ENCODE assay signal across 21 cellular contexts in the genomic region with DNA sequence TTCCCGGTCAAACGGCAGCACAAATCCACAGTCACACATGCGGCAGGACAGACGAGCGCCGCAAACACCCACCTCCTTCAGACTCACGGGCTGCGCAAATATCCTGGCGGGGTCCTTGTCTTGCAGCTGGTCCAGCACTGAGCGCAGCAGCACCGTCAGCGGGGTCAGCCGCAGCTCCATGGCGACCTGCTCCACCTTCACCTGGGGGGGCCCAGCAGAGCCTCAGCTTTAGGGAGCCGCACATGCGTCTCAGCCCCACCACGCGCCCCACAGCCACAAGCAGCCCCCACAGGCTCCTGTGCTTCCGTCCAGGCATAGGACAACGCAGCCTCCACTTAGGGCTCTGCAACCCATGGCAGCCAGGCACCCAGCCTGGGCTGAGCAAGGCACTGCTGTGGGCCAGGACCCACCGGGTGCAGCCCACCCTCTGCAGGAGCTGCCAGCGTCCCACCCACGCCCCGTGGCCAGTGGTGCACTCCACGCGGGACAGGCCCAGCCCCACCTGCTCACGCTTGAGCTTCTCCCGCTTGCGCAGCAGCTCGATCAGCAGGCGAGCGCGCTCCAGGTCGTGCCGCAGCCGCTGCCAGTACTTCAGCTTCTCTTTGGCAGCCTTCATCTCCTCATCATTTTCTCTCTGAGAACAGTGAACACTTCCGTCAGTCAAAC.
"Had no signal": no experiment of that assay in that cellular context is flagged by ENCODE, and none has a peak within 500 bp of the region (broad histone marks: within the 10 kb centered on the region; RNA-seq: fewer than 3 reads in every experiment).

No MANE protein-coding gene starts in this region.

- H3K9me3 ChIP-seq: ascending aorta had no signal

- DNase-seq: activated CD4-positive, alpha-beta T cell treated with anti-CD3 and anti-CD28 coated beads for 36 hours; activated CD8-positive, alpha-beta memory T cell treated with anti-CD3 and anti-CD28 coated beads, Interleukin-2, amount 50 U/mL, for 48 hours; activated CD8-positive, alpha-beta T cell treated with anti-CD3 and anti-CD28 coated beads, Interleukin-2, amount 10 ng/mL, durations not matched to agents 7 days and 5 days; activated naive CD4-positive, alpha-beta T cell treated with anti-CD3 and anti-CD28 coated beads, Interleukin-2, amount 50 U/mL, for 16 hours; activated T-cell treated with anti-CD3 and anti-CD28 coated beads, Interleukin-2, amount 50 U/mL, for 1 hour; amniotic stem cell; Kasumi-1; KBM-7; NCI-H1048; NCI-H146; NCI-H187 treated with DMSO at 0.1 percent for 48 hours; NCI-H2081 treated with DMSO at 0.1 percent for 48 hours; NCI-H446; NCI-H524; PC-3; SHP77 treated with DMSO at 0.1 percent for 48 hours; T-cell; WERI-Rb-1 had no signal

- H3K4me3 Mint-ChIP-seq: activated CD4-positive, alpha-beta T cell treated with anti-CD3 and anti-CD28 coated beads for 36 hours; activated CD8-positive, alpha-beta T cell treated with anti-CD3 and anti-CD28 coated beads, Interleukin-2, amount 10 ng/mL, durations not matched to agents 7 days and 5 days; brain; T-cell had no signal

- ATAC-seq: activated CD4-positive, alpha-beta T cell treated with anti-CD3 and anti-CD28 coated beads for 36 hours; activated CD8-positive, alpha-beta T cell treated with anti-CD3 and anti-CD28 coated beads, Interleukin-2, amount 10 ng/mL, durations not matched to agents 7 days and 5 days; PC-3; T-cell had no signal

- H3K27ac ChIP-seq: ascending aorta, cardiac muscle cell, WERI-Rb-1 had no signal

- H3K27me3 ChIP-seq: ascending aorta, cardiac muscle cell had no signal

- H3K27me3 Mint-ChIP-seq: activated CD4-positive, alpha-beta T cell treated with anti-CD3 and anti-CD28 coated beads for 36 hours; brain; T-cell had no signal

- H3K9me3 Mint-ChIP-seq: brain, T-cell had no signal

- H3K4me3 ChIP-seq: ascending aorta, cardiac muscle cell had no signal

- H3K27ac Mint-ChIP-seq: activated CD8-positive, alpha-beta T cell treated with anti-CD3 and anti-CD28 coated beads, Interleukin-2, amount 10 ng/mL, durations not matched to agents 7 days and 5 days; T-cell had no signal
